In the genomic region with DNA sequence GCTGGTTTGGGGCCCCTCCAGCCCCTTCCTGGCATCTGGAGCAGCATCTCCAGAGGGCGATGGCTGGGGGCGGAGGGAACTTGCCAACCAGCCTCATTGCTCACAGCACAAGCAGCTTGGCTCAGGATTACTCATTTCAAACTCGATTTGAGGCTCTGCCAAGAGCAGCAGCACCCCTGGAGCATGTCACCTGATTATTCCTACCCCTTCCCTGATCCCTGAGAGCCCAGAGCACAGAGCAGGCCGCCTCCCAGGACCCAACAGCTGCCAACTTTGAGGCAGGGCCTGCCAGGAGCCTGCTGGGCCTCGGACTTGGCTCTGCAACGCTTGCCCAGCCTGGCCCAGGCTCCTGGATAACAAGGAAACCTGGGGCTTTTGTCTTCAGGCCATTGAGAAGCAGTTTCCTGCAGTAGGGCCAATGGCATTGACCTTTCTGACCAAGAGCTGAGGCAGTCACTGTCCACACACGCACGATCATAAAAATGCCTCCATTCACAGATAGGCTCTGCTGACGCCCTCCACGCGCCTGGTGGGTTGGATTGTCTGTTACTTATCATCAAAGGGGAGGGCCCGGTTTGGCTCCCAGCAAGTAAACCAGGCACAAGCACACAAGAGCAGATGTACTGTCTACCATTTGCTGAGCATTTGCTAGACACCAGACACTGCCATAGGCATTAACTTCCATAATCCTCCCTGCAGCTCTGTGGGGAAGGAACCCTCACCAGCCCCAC, we compare ENCODE assay signal across 13 cellular contexts.
DNase-seq lines count a peak whose midpoint lies in the region; ATAC-seq and FAIRE-seq lines count a peak whose summit lies in the region.
"Had no signal": no experiment of that assay in that cellular context is flagged by ENCODE, and none has a peak within 500 bp of the region (broad histone marks: within the 10 kb centered on the region; RNA-seq: fewer than 3 reads in every experiment).

No MANE protein-coding gene starts in this region.

- DNase-seq in ELF-1 (ENCODE audit: low read depth, low spot score), result peak; percentile 64
- peak; percentile 43 for DNase-seq in NCI-H82 treated with DMSO at 0.1 percent for 48 hours (lab: John Stamatoyannopoulos, UW; ENCODE audit: unreplicated experiment)
- peak; percentile 9 to 52 for DNase-seq in frontal cortex (ENCODE audit: low spot score in 2 of 2)
- DNase-seq in occipital lobe (lab: John Stamatoyannopoulos, UW), result peak; percentile 65
- no peak for DNase-seq in SHP77 (lab: John Stamatoyannopoulos, UW)
- no peak for DNase-seq in Kasumi-1 (lab: John Stamatoyannopoulos, UW)
- DNase-seq: activated CD8-positive, alpha-beta T cell treated with anti-CD3 and anti-CD28 coated beads for 36 hours; activated gamma-delta T cell; NCI-H2107; pancreas; stimulated activated CD8-positive, alpha-beta memory T cell treated with anti-CD3 and anti-CD28 coated beads, Interleukin-4, amount 100 ng/mL, for 48 hours had no signal

- ATAC-seq in GM19395 (IDR thresholded peaks at IDR 0.05; ENCODE audit: unreplicated experiment) (no peak), HG03521 (IDR thresholded peaks at IDR 0.05; ENCODE audit: unreplicated experiment) (no peak)
- ATAC-seq: activated CD8-positive, alpha-beta T cell treated with anti-CD3 and anti-CD28 coated beads for 36 hours; pancreas had no signal

- no peak for FAIRE-seq in frontal cortex (lab: Jason Lieb, UNC)
- FAIRE-seq: pancreas had no signal

Comparison
In these comparisons a context has a peak if more than half of its experiments do, and no peak if none do; other contexts are left out.
1. DNase-seq: peak in ELF-1 (single experiment), NCI-H82 treated with DMSO at 0.1 percent for 48 hours (single experiment), frontal cortex (2 of 2) and occipital lobe (single experiment); none in SHP77 (0 of 2) and Kasumi-1 (0 of 2).